Comparison of ENCODE assay signal across 8 cellular contexts in the genomic region with DNA sequence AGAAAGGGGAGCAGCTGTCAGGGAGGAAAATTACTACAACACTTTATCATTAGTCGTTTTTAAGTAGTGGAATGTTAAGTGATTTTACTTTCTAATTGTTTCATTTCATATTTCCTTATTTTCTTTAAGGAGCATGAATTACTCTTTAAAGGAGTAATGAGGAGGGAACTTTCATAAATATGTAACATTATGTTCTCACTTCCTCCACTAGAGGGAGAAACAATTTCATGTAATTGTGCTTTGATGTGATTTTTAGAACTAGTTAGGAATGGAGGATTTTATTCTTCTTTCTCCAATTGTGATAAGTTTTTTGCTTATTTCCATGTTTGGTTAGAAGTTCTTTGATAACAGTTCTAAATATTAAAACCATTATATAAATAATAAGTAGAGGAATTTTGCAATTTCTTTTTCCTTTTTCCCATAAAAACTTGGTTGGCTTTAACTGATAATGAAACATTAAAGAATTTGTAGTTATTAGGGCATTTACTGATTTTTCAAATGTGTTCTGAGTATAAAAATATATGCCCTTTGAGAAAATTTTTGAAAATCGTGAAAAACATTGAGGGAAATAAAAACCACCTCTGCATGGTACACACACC. TPM values are rescaled to one million over a fixed set of nuclear protein-coding genes. Genes with fewer than 3 reads are reported as not detected.
A peak's percentile ranks its signal among the peaks of the same experiment; 100 is the strongest.
DNase-seq lines count a peak whose midpoint lies in the region; ATAC-seq and TF ChIP-seq lines count a peak whose summit lies in the region.

No MANE protein-coding gene starts in this region.

- H2AFZ ChIP-seq in SK-N-SH (ENCODE audit: low read depth): no peak overlapping the region

- under 1% methylated on average over 2 of the region's 2 CpGs for WGBS in SK-N-SH (ENCODE audit: low lambda C conversion rate)

- ATAC-seq in HG03175 (IDR thresholded peaks at IDR 0.05; ENCODE audit: unreplicated experiment): peak; percentile 62
- ATAC-seq in foreskin keratinocyte: peak; percentile 61

- H3K4me1 Mint-ChIP-seq in activated CD4-positive, alpha-beta T cell treated with anti-CD3 and anti-CD28 coated beads, Interleukin-2, amount 10 ng/mL, durations not matched to agents 24 days and 14 days: no peaks in the 10 kb centered on the region

- peak; percentile 80 for TF ChIP-seq RAD21 in SK-N-SH (IDR thresholded peaks at IDR 0.05; ENCODE audit: low read length)

- H3K9me3 ChIP-seq in SK-N-SH (no peaks in the 10 kb centered on the region), tibial artery (no peaks in the 10 kb centered on the region)

- no peak overlapping the region for H3K27ac Mint-ChIP-seq in activated CD4-positive, alpha-beta T cell treated with anti-CD3 and anti-CD28 coated beads, Interleukin-2, amount 10 ng/mL, durations not matched to agents 24 days and 14 days

- H3F3A ChIP-seq in SK-N-SH (replicated peaks; ENCODE audit: insufficient read depth): peaks cover 6% of the 10 kb centered on the region

- H3K27me3 ChIP-seq in SK-N-SH (ENCODE audit: insufficient read depth) (no peaks in the 10 kb centered on the region), foreskin keratinocyte (no peaks in the 10 kb centered on the region), tibial artery (no peaks in the 10 kb centered on the region)

- H3K79me2 ChIP-seq in SK-N-SH (ENCODE audit: insufficient read depth): no peaks in the 10 kb centered on the region

- H3K36me3 ChIP-seq in SK-N-SH (replicated peaks in 1 of 2; ENCODE audit: control insufficient read depth in 1 of 2, insufficient read depth in 2 of 2, low read length in 1 of 2) (peaks cover 10 to 32% of the 10 kb centered on the region in 2 experiments), tibial artery (peaks cover 8 to 17% (median 13%) of the 10 kb centered on the region in 3 donors)

- H3K27ac ChIP-seq in SK-N-SH (ENCODE audit: low read depth in 2 of 2, low read length in 1 of 2): no peak overlapping the region
- no peak overlapping the region for H3K27ac ChIP-seq in foreskin keratinocyte
- no peak overlapping the region for H3K27ac ChIP-seq in tibial artery

- DNase-seq in NCI-H2196 (lab: John Stamatoyannopoulos, UW; ENCODE audit: unreplicated experiment) (peak; percentile 36), NCI-H2196 treated with DMSO at 0.1 percent for 48 hours (lab: John Stamatoyannopoulos, UW; ENCODE audit: unreplicated experiment) (no peak), SK-N-SH (peak; percentile 40), foreskin keratinocyte (no peak), tibial artery (no peak)
- no peak for DNase-seq in activated CD8-positive, alpha-beta memory T cell treated with anti-CD3 and anti-CD28 coated beads, Interleukin-2, amount 50 U/mL, for 4 hours
- no peak for DNase-seq in activated CD4-positive, alpha-beta T cell treated with anti-CD3 and anti-CD28 coated beads, Interleukin-2, amount 10 ng/mL, durations not matched to agents 24 days and 14 days

- no peaks in the 10 kb centered on the region for H4K20me1 ChIP-seq in SK-N-SH (ENCODE audit: insufficient read depth)

- H3K27me3 Mint-ChIP-seq in activated CD4-positive, alpha-beta T cell treated with anti-CD3 and anti-CD28 coated beads, Interleukin-2, amount 10 ng/mL, durations not matched to agents 24 days and 14 days: no peaks in the 10 kb centered on the region

- H3K9me3 Mint-ChIP-seq in activated CD4-positive, alpha-beta T cell treated with anti-CD3 and anti-CD28 coated beads, Interleukin-2, amount 10 ng/mL, durations not matched to agents 24 days and 14 days: no peaks in the 10 kb centered on the region

- H3K4me1 ChIP-seq in SK-N-SH (ENCODE audit: control insufficient read depth in 1 of 2, insufficient read depth in 2 of 2, low read depth in 1 of 2, low read length in 1 of 2) (no peaks in the 10 kb centered on the region; a peak in 1 of 4 replicates), foreskin keratinocyte (no peaks in the 10 kb centered on the region), tibial artery (no peaks in the 10 kb centered on the region)

- H3K36me3 Mint-ChIP-seq in activated CD4-positive, alpha-beta T cell treated with anti-CD3 and anti-CD28 coated beads, Interleukin-2, amount 10 ng/mL, durations not matched to agents 24 days and 14 days (ENCODE audit: low read depth): peaks cover 12% of the 10 kb centered on the region

- POLR2A ChIA-PET in SK-N-SH (lab: Yijun Ruan, JAX): no interaction called here

- H3K4me3 ChIP-seq in SK-N-SH (ENCODE audit: low read depth in 2 of 2, low read length in 1 of 2) (no peak overlapping the region; a peak in 1 of 4 replicates), tibial artery (no peak overlapping the region)

- no peak overlapping the region for H3K9ac ChIP-seq in SK-N-SH

- no peaks in the 10 kb centered on the region for H3K9me2 ChIP-seq in SK-N-SH

- intact Hi-C loops in tibial artery (cut with DNase I; ENCODE audit: low total_unique reads): no loop called here
- intact Hi-C loops in activated CD4-positive, alpha-beta T cell treated with anti-CD3 and anti-CD28 coated beads, Interleukin-2, amount 10 ng/mL, durations not matched to agents 24 days and 14 days (cut with micrococcal nuclease): loop anchor here (1.0 to 2.0 kb wide), 2 partner anchors 35 to 108 kb away; a partner anchor contains a TSS

- CTCF ChIA-PET in SK-N-SH (lab: Yijun Ruan, JAX): interaction anchor here (0.6 to 6.5 kb wide), 16 partner anchors 9 to 1768 kb away, joined by 3 to 82 read pairs (median 4); no protein-coding TSS in a partner anchor

- TF ChIP-seq CTCF in SK-N-SH (IDR thresholded peaks at IDR 0.05): peak; percentile 75
- TF ChIP-seq CTCF in foreskin keratinocyte (conservative IDR thresholded peaks at IDR 0.05): peak; percentile 73
- TF ChIP-seq CTCF in tibial artery (IDR thresholded peaks at IDR 0.05): peak; percentile 48 to 67

- H3K4me3 Mint-ChIP-seq in activated CD4-positive, alpha-beta T cell treated with anti-CD3 and anti-CD28 coated beads, Interleukin-2, amount 10 ng/mL, durations not matched to agents 24 days and 14 days: no peak overlapping the region

- H3K4me2 ChIP-seq in SK-N-SH: no peak overlapping the region

- no peak for TF ChIP-seq EP300 in SK-N-SH (IDR thresholded peaks at IDR 0.05; ENCODE audit: borderline replicate concordance in 1 of 2, low read depth in 1 of 2, low read length in 1 of 2)

TF ChIP-seq in SK-N-SH, 30 proteins besides CTCF, POLR2A, EP300 and RAD21:
- TF ChIP-seq SMC3 (IDR thresholded peaks at IDR 0.05; ENCODE audit: low read depth, low read length): peak; percentile 47; the same call in 1 of the 2 replicates
- TF ChIP-seq, protein P1, sequence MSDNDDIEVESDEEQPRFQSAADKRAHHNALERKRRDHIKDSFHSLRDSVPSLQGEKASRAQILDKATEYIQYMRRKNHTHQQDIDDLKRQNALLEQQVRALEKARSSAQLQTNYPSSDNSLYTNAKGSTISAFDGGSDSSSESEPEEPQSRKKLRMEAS (IDR thresholded peaks at IDR 0.05; ENCODE audit: low read depth): no peak

RNA-seq across cellular contexts. Expression of a gene that starts 25.6 kb away (rescaled TPM):
- polyA plus RNA-seq in SK-N-SH (2012; rRNA removed): 6.2 and 7.9 TPM in 2 replicates
- polyA plus RNA-seq in SK-N-SH (2012; cell fraction: cytosol; rRNA removed): 7.7 and 7.9 TPM in 2 replicates
- polyA plus RNA-seq in SK-N-SH (2012; cell fraction: nucleus; rRNA removed): 9.6 and 13.2 TPM in 2 replicates
- total RNA-seq in foreskin keratinocyte: 25.1 and 27.1 TPM in 2 replicates
- polyA plus RNA-seq in foreskin keratinocyte: 9.5 and 11.9 TPM in 2 replicates
- 34.5 and 39.1 TPM in 2 replicates for total RNA-seq in activated CD4-positive, alpha-beta T cell treated with anti-CD3 and anti-CD28 coated beads, Interleukin-2, amount 10 ng/mL, durations not matched to agents 24 days and 14 days

RNA-seq across cellular contexts. Expression of a gene that starts 35.4 kb away (rescaled TPM):
- 37.0 and 52.4 TPM in 2 replicates for polyA plus RNA-seq in SK-N-SH (2012; rRNA removed)
- polyA plus RNA-seq in SK-N-SH (2012; cell fraction: cytosol; rRNA removed): 48.1 and 52.2 TPM in 2 replicates
- polyA plus RNA-seq in SK-N-SH (2012; cell fraction: nucleus; rRNA removed): 18.5 and 43.2 TPM in 2 replicates
- total RNA-seq in foreskin keratinocyte: 108 and 200 TPM in 2 replicates
- 80.3 and 135 TPM in 2 replicates for polyA plus RNA-seq in foreskin keratinocyte
- total RNA-seq in activated CD4-positive, alpha-beta T cell treated with anti-CD3 and anti-CD28 coated beads, Interleukin-2, amount 10 ng/mL, durations not matched to agents 24 days and 14 days: 88.5 and 91.3 TPM in 2 replicates

Comparison
In these comparisons a context has a peak if more than half of its experiments do, and no peak if none do; other contexts are left out.
1. DNase-seq: peak in NCI-H2196 (single experiment) and SK-N-SH (single experiment); none in NCI-H2196 treated with DMSO at 0.1 percent for 48 hours (single experiment), foreskin keratinocyte (0 of 2), tibial artery (0 of 2), activated CD8-positive, alpha-beta memory T cell treated with anti-CD3 and anti-CD28 coated beads, Interleukin-2, amount 50 U/mL, for 4 hours (single experiment) and activated CD4-positive, alpha-beta T cell treated with anti-CD3 and anti-CD28 coated beads, Interleukin-2, amount 10 ng/mL, durations not matched to agents 24 days and 14 days (single experiment).
2. Peak in every context shown above with its lines, with median percentiles within 50 percentile points of each other: CTCF ChIP-seq.